1 cellular context compared by ENCODE assay signal in genomic region chr17:34980353-34980680, GRCh38.
TF ChIP-seq lines count a peak whose summit lies in the region.

Gene LIG3 (plus strand): TSS chr17:34980512. CDS start chr17:34983006, 2,494 bp downstream.

TF ChIP-seq in WTC11, 78 proteins besides CTCF, POLR2A, EP300 and RAD21 (continued from another document):
- TF ChIP-seq ZNF317 (CRISPR knock-in tag; IDR thresholded peaks at IDR 0.05; ENCODE audit: borderline replicate concordance, low read depth) (no peak), CBFB (CRISPR knock-in tag; IDR thresholded peaks at IDR 0.05; ENCODE audit: low read depth) (no peak), ELF4 (CRISPR knock-in tag; IDR thresholded peaks at IDR 0.05; ENCODE audit: low read depth) (no peak), NFE2L1 (CRISPR knock-in tag; IDR thresholded peaks at IDR 0.05) (peak; percentile 62; the same call in 1 of the 2 replicates), MYBL2 (CRISPR knock-in tag; IDR thresholded peaks at IDR 0.05) (peak; percentile 72), SP1 (CRISPR knock-in tag; conservative IDR thresholded peaks at IDR 0.05) (peak; percentile 69; the same call in 1 of the 2 replicates), ZNF219 (CRISPR knock-in tag; IDR thresholded peaks at IDR 0.05; ENCODE audit: borderline replicate concordance) (no peak), ATF1 (CRISPR knock-in tag; IDR thresholded peaks at IDR 0.05) (peak; percentile 50; the same call in 1 of the 2 replicates), ZNF121 (CRISPR knock-in tag; IDR thresholded peaks at IDR 0.05) (no peak), HMGA2 (CRISPR knock-in tag; IDR thresholded peaks at IDR 0.05) (no peak), ZNF263 (CRISPR knock-in tag; IDR thresholded peaks at IDR 0.05; ENCODE audit: low read depth) (no peak), ARID4B (CRISPR knock-in tag; IDR thresholded peaks at IDR 0.05; ENCODE audit: borderline replicate concordance) (peak; percentile 68; the same call in 1 of the 2 replicates), USF2 (CRISPR knock-in tag; IDR thresholded peaks at IDR 0.05) (peak; percentile 91), MAX (CRISPR knock-in tag; IDR thresholded peaks at IDR 0.05) (peak; percentile 97), FOXK1 (CRISPR knock-in tag; IDR thresholded peaks at IDR 0.05) (peak; percentile 91), GABPB1 (CRISPR knock-in tag; IDR thresholded peaks at IDR 0.05) (peak; percentile 77), TCF7 (CRISPR knock-in tag; IDR thresholded peaks at IDR 0.05; ENCODE audit: low read depth) (no peak), E2F1 (CRISPR knock-in tag; IDR thresholded peaks at IDR 0.05) (peak; percentile 73; the same call in 1 of the 2 replicates), CREM (CRISPR knock-in tag; IDR thresholded peaks at IDR 0.05) (no peak), SMAD4 (CRISPR knock-in tag; IDR thresholded peaks at IDR 0.05) (no peak), IRF2 (CRISPR knock-in tag; IDR thresholded peaks at IDR 0.05; ENCODE audit: borderline replicate concordance, low read depth) (no peak), ZNF425 (CRISPR knock-in tag; conservative IDR thresholded peaks at IDR 0.05) (no peak), ZNF138 (CRISPR knock-in tag; conservative IDR thresholded peaks at IDR 0.05) (no peak), ZNF423 (CRISPR knock-in tag; IDR thresholded peaks at IDR 0.05) (no peak), EMX1 (CRISPR knock-in tag; IDR thresholded peaks at IDR 0.05) (no peak), ZNF232 (CRISPR knock-in tag; IDR thresholded peaks at IDR 0.05) (peak; percentile 78; the same call in 1 of the 2 replicates), ETV6 (CRISPR knock-in tag; IDR thresholded peaks at IDR 0.05) (no peak), E2F5 (CRISPR knock-in tag; IDR thresholded peaks at IDR 0.05) (peak; percentile 55; the same call in 1 of the 2 replicates), SOX15 (CRISPR knock-in tag; IDR thresholded peaks at IDR 0.05) (no peak), NR2C2 (CRISPR knock-in tag; IDR thresholded peaks at IDR 0.05) (no peak), RELA (CRISPR knock-in tag; IDR thresholded peaks at IDR 0.05; ENCODE audit: borderline replicate concordance) (no peak), FOXP1 (CRISPR knock-in tag; IDR thresholded peaks at IDR 0.05; ENCODE audit: borderline replicate concordance) (no peak; the same call in 1 of the 2 replicates)
- TF ChIP-seq, protein P1, sequence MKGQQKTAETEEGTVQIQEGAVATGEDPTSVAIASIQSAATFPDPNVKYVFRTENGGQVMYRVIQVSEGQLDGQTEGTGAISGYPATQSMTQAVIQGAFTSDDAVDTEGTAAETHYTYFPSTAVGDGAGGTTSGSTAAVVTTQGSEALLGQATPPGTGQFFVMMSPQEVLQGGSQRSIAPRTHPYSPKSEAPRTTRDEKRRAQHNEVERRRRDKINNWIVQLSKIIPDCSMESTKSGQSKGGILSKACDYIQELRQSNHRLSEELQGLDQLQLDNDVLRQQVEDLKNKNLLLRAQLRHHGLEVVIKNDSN (CRISPR knock-in tag; IDR thresholded peaks at IDR 0.05) = peak; percentile 91
- TF ChIP-seq, protein P2, sequence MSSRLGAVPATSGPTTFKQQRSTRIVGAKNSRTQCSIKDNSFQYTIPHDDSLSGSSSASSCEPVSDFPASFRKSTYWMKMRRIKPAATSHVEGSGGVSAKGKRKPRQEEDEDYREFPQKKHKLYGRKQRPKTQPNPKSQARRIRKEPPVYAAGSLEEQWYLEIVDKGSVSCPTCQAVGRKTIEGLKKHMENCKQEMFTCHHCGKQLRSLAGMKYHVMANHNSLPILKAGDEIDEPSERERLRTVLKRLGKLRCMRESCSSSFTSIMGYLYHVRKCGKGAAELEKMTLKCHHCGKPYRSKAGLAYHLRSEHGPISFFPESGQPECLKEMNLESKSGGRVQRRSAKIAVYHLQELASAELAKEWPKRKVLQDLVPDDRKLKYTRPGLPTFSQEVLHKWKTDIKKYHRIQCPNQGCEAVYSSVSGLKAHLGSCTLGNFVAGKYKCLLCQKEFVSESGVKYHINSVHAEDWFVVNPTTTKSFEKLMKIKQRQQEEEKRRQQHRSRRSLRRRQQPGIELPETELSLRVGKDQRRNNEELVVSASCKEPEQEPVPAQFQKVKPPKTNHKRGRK (CRISPR knock-in tag; IDR thresholded peaks at IDR 0.05; ENCODE audit: borderline replicate concordance) = no peak
- TF ChIP-seq, protein P3, sequence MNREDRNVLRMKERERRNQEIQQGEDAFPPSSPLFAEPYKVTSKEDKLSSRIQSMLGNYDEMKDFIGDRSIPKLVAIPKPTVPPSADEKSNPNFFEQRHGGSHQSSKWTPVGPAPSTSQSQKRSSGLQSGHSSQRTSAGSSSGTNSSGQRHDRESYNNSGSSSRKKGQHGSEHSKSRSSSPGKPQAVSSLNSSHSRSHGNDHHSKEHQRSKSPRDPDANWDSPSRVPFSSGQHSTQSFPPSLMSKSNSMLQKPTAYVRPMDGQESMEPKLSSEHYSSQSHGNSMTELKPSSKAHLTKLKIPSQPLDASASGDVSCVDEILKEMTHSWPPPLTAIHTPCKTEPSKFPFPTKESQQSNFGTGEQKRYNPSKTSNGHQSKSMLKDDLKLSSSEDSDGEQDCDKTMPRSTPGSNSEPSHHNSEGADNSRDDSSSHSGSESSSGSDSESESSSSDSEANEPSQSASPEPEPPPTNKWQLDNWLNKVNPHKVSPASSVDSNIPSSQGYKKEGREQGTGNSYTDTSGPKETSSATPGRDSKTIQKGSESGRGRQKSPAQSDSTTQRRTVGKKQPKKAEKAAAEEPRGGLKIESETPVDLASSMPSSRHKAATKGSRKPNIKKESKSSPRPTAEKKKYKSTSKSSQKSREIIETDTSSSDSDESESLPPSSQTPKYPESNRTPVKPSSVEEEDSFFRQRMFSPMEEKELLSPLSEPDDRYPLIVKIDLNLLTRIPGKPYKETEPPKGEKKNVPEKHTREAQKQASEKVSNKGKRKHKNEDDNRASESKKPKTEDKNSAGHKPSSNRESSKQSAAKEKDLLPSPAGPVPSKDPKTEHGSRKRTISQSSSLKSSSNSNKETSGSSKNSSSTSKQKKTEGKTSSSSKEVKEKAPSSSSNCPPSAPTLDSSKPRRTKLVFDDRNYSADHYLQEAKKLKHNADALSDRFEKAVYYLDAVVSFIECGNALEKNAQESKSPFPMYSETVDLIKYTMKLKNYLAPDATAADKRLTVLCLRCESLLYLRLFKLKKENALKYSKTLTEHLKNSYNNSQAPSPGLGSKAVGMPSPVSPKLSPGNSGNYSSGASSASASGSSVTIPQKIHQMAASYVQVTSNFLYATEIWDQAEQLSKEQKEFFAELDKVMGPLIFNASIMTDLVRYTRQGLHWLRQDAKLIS (CRISPR knock-in tag; IDR thresholded peaks at IDR 0.05; ENCODE audit: borderline replicate concordance) = no peak
- TF ChIP-seq, protein P4, sequence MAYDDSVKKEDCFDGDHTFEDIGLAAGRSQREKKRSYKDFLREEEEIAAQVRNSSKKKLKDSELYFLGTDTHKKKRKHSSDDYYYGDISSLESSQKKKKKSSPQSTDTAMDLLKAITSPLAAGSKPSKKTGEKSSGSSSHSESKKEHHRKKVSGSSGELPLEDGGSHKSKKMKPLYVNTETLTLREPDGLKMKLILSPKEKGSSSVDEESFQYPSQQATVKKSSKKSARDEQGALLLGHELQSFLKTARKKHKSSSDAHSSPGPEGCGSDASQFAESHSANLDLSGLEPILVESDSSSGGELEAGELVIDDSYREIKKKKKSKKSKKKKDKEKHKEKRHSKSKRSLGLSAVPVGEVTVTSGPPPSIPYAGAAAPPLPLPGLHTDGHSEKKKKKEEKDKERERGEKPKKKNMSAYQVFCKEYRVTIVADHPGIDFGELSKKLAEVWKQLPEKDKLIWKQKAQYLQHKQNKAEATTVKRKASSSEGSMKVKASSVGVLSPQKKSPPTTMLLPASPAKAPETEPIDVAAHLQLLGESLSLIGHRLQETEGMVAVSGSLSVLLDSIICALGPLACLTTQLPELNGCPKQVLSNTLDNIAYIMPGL (CRISPR knock-in tag; IDR thresholded peaks at IDR 0.05) = 0 out of 2 replicates have a peak, but pooled peaks have one; percentile 16
- TF ChIP-seq, protein P5, sequence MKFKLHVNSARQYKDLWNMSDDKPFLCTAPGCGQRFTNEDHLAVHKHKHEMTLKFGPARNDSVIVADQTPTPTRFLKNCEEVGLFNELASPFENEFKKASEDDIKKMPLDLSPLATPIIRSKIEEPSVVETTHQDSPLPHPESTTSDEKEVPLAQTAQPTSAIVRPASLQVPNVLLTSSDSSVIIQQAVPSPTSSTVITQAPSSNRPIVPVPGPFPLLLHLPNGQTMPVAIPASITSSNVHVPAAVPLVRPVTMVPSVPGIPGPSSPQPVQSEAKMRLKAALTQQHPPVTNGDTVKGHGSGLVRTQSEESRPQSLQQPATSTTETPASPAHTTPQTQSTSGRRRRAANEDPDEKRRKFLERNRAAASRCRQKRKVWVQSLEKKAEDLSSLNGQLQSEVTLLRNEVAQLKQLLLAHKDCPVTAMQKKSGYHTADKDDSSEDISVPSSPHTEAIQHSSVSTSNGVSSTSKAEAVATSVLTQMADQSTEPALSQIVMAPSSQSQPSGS (CRISPR knock-in tag; IDR thresholded peaks at IDR 0.05; ENCODE audit: borderline replicate concordance, low read depth) = no peak; the same call in 1 of the 2 replicates
